ENCODE assay signal across 8 cellular contexts in genomic region chr7:128477336-128477690, GRCh38. TPM values are rescaled to one million over a fixed set of nuclear protein-coding genes. Genes with fewer than 3 reads are reported as not detected.
A peak's percentile ranks its signal among the peaks of the same experiment; 100 is the strongest.
DNase-seq lines count a peak whose midpoint lies in the region; ATAC-seq, FAIRE-seq and TF ChIP-seq lines count a peak whose summit lies in the region.
"Not testable (repeated sequence)": the region's sequence is repeated elsewhere in the genome, so short reads cannot be mapped to it uniquely, and the experiment has no call there.

No MANE protein-coding gene starts in this region.

- H3F3A ChIP-seq in neural progenitor cell (ENCODE audit: low read depth): peaks cover 35% of the 10 kb centered on the region

- intact Hi-C loops in CD8-positive, alpha-beta T cell (cut with DNase I, micrococcal nuclease): loop anchor here (2.0 to 10.0 kb wide), 5 partner anchors 19 to 1085 kb away; partner anchors contain the start of genes CALU (in 1 of the 2), RBM28 (in 1 of the 2) and ZNF800 (in 1 of the 2)
- intact Hi-C loops in endothelial cell of umbilical vein (cut with micrococcal nuclease): loop anchor here (5.0 kb wide), 1 partner anchor 405 kb away; no protein-coding TSS in a partner anchor

- peaks cover 20% of the 10 kb centered on the region for H3K79me2 ChIP-seq in endothelial cell of umbilical vein (ENCODE audit: control insufficient read depth, insufficient read depth, low read length)
- peaks cover 38% of the 10 kb centered on the region for H3K79me2 ChIP-seq in neural progenitor cell (ENCODE audit: low read depth)

- H3K4me1 Mint-ChIP-seq in CD8-positive, alpha-beta T cell (ENCODE audit: low read depth): peaks cover 32% of the 10 kb centered on the region
- H3K4me1 Mint-ChIP-seq in activated naive CD8-positive, alpha-beta T cell treated with anti-CD3 and anti-CD28 coated beads, Interleukin-2, amount 10 ng/mL, durations not matched to agents 7 days and 5 days: peaks cover 15% of the 10 kb centered on the region
- H3K4me1 Mint-ChIP-seq in immature natural killer cell (peaks cover 17 to 35% of the 10 kb centered on the region in 2 donors), neural progenitor cell (peaks cover 17% of the 10 kb centered on the region)

- H3K4me3 ChIP-seq in CD8-positive, alpha-beta T cell (ENCODE audit: low read depth, low read length): peak overlapping the region; percentile 89
- H3K4me3 ChIP-seq in HL-60 (replicated peaks; ENCODE audit: insufficient read depth, low read length) (peak overlapping the region; percentile 77), SK-N-MC (peak overlapping the region; percentile 76), endothelial cell of umbilical vein (replicated peaks in 1 of 3; ENCODE audit: insufficient read depth in 1 of 3, low read depth in 1 of 3, low read length in 3 of 3) (peak overlapping the region; percentile 73 to 94 (median 91)), neural progenitor cell (peak overlapping the region; percentile 89), suprapubic skin (peak overlapping the region; percentile 77)

- H3K4me2 ChIP-seq in endothelial cell of umbilical vein (ENCODE audit: insufficient read depth, low read length) (peak overlapping the region; percentile 95), neural progenitor cell (peak overlapping the region; percentile 85)

- TF ChIP-seq POLR2A in endothelial cell of umbilical vein (IDR thresholded peaks at IDR 0.05; ENCODE audit: low read depth, low read length); suprapubic skin (IDR thresholded peaks at IDR 0.05): not testable (repeated sequence)

- H3K4me1 ChIP-seq in CD8-positive, alpha-beta T cell (ENCODE audit: insufficient read depth, low read length): peaks cover 14% of the 10 kb centered on the region
- H3K4me1 ChIP-seq in endothelial cell of umbilical vein (ENCODE audit: control insufficient read depth, extremely low read depth, insufficient read depth, low read length); neural progenitor cell: not testable (repeated sequence)
- peaks cover 17% of the 10 kb centered on the region for H3K4me1 ChIP-seq in suprapubic skin

- BruUV-seq in endothelial cell of umbilical vein (replicated peaks; lab: Mats Ljungman, UMichigan): not testable (repeated sequence)

- dilution Hi-C loops in endothelial cell of umbilical vein (cut with MboI; ENCODE audit: extremely low pct_ligation_motif_present, low sequenced_read_pairs): not testable (repeated sequence)

- not testable (repeated sequence) for H4K20me1 ChIP-seq in endothelial cell of umbilical vein (replicated peaks; ENCODE audit: control insufficient read depth, extremely low read depth, insufficient read depth, low read length); neural progenitor cell (ENCODE audit: low read depth)

- CTCF ChIA-PET in CD8-positive, alpha-beta T cell (lab: Charles Lee): interaction anchor here (1.5 kb wide), 1 partner anchor 50 kb away, joined by 6 read pairs; no protein-coding TSS in a partner anchor
- CTCF ChIA-PET in endothelial cell of umbilical vein (lab: Charles Lee): interaction anchor here (0.5 kb wide), 1 partner anchor 128 kb away, joined by 3 read pairs; no protein-coding TSS in a partner anchor

- POLR2A ChIA-PET in CD8-positive, alpha-beta T cell (lab: Charles Lee); activated naive CD8-positive, alpha-beta T cell treated with anti-CD3 and anti-CD28 coated beads, Interleukin-2, amount 10 ng/mL, durations not matched to agents 7 days and 5 days (lab: Charles Lee); endothelial cell of umbilical vein (lab: Charles Lee): not testable (repeated sequence)

- DNase-seq in CD8-positive, alpha-beta T cell; HL-60 (ENCODE audit: low read depth in 1 of 2, low spot score in 1 of 2); SK-N-MC (ENCODE audit: low read depth, low spot score); activated naive CD8-positive, alpha-beta T cell treated with anti-CD3 and anti-CD28 coated beads, Interleukin-2, amount 10 ng/mL, durations not matched to agents 7 days and 5 days; endothelial cell of umbilical vein (ENCODE audit: low read depth, low spot score); immature natural killer cell; neural progenitor cell (ENCODE audit: low spot score); suprapubic skin (ENCODE audit: low spot score in 2 of 2): not testable (repeated sequence)

- H3K9ac ChIP-seq in SK-N-MC (ENCODE audit: insufficient read length) (peak overlapping the region; percentile 94), endothelial cell of umbilical vein (replicated peaks; ENCODE audit: extremely low read depth, insufficient read depth, low read length) (peak overlapping the region; percentile 83), neural progenitor cell (peak overlapping the region; percentile 94)

- peak overlapping the region; percentile 71 for H3K27ac ChIP-seq in CD8-positive, alpha-beta T cell (ENCODE audit: low read depth, low read length)
- H3K27ac ChIP-seq in HL-60 (replicated peaks): peak overlapping the region; percentile 85
- H3K27ac ChIP-seq in SK-N-MC: not testable (repeated sequence)
- peak overlapping the region; percentile 85 for H3K27ac ChIP-seq in endothelial cell of umbilical vein (ENCODE audit: insufficient read depth, low read depth, low read length)
- H3K27ac ChIP-seq in neural progenitor cell: peak overlapping the region; percentile 96
- H3K27ac ChIP-seq in suprapubic skin: peak overlapping the region; percentile 86

- H3K36me3 Mint-ChIP-seq in CD8-positive, alpha-beta T cell: peaks cover 32% of the 10 kb centered on the region
- H3K36me3 Mint-ChIP-seq in activated naive CD8-positive, alpha-beta T cell treated with anti-CD3 and anti-CD28 coated beads, Interleukin-2, amount 10 ng/mL, durations not matched to agents 7 days and 5 days; immature natural killer cell: not testable (repeated sequence)
- peaks cover 12% of the 10 kb centered on the region for H3K36me3 Mint-ChIP-seq in neural progenitor cell

- peak overlapping the region; percentile 95 for H3K27ac Mint-ChIP-seq in CD8-positive, alpha-beta T cell
- H3K27ac Mint-ChIP-seq in activated naive CD8-positive, alpha-beta T cell treated with anti-CD3 and anti-CD28 coated beads, Interleukin-2, amount 10 ng/mL, durations not matched to agents 7 days and 5 days: peak overlapping the region; percentile 92
- H3K27ac Mint-ChIP-seq in immature natural killer cell (peak overlapping the region; percentile 89 to 98 (median 94)), neural progenitor cell (peak overlapping the region; percentile 94)

- H3K9me3 ChIP-seq in CD8-positive, alpha-beta T cell (ENCODE audit: low read length); SK-N-MC (ENCODE audit: low read depth, low read length); endothelial cell of umbilical vein (replicated peaks; ENCODE audit: control insufficient read depth, insufficient read depth, low read length); neural progenitor cell (ENCODE audit: low read depth); suprapubic skin: not testable (repeated sequence)

- H2AFZ ChIP-seq in endothelial cell of umbilical vein (ENCODE audit: low read depth, low read length): peak overlapping the region; percentile 94
- not testable (repeated sequence) for H2AFZ ChIP-seq in neural progenitor cell (replicated peaks)

- not testable (repeated sequence) for TF ChIP-seq CTCF in CD8-positive, alpha-beta T cell (IDR thresholded peaks at IDR 0.05); HL-60 (IDR thresholded peaks at IDR 0.05; ENCODE audit: insufficient read depth, low read length); endothelial cell of umbilical vein (IDR thresholded peaks at IDR 0.05; ENCODE audit: extremely low read depth in 1 of 2, insufficient read depth in 1 of 2, low read depth in 1 of 2, low read length in 2 of 2); neural progenitor cell (IDR thresholded peaks at IDR 0.05); suprapubic skin (IDR thresholded peaks at IDR 0.05)

- not testable (repeated sequence) for FAIRE-seq in endothelial cell of umbilical vein (lab: Jason Lieb, UNC)

- ATAC-seq in CD8-positive, alpha-beta T cell; activated naive CD8-positive, alpha-beta T cell treated with anti-CD3 and anti-CD28 coated beads, Interleukin-2, amount 10 ng/mL, durations not matched to agents 7 days and 5 days (ENCODE audit: low read depth): not testable (repeated sequence)

- H3K4me3 Mint-ChIP-seq in CD8-positive, alpha-beta T cell: peak overlapping the region; percentile 98
- peak overlapping the region; percentile 92 for H3K4me3 Mint-ChIP-seq in activated naive CD8-positive, alpha-beta T cell treated with anti-CD3 and anti-CD28 coated beads, Interleukin-2, amount 10 ng/mL, durations not matched to agents 7 days and 5 days
- peak overlapping the region; percentile 95 to 97 (median 96) for H3K4me3 Mint-ChIP-seq in immature natural killer cell
- H3K4me3 Mint-ChIP-seq in neural progenitor cell: peak overlapping the region; percentile 98

- not testable (repeated sequence) for H3K9me1 ChIP-seq in endothelial cell of umbilical vein (replicated peaks; ENCODE audit: control insufficient read depth, extremely low read depth, insufficient read depth, low read length)

- TF ChIP-seq EP300 in suprapubic skin (IDR thresholded peaks at IDR 0.05): not testable (repeated sequence)

- H3K36me3 ChIP-seq in CD8-positive, alpha-beta T cell (ENCODE audit: insufficient read depth, low read length); endothelial cell of umbilical vein (ENCODE audit: control insufficient read depth in 2 of 2, extremely low read depth in 1 of 2, insufficient read depth in 2 of 2, low read length in 2 of 2); neural progenitor cell: not testable (repeated sequence)
- H3K36me3 ChIP-seq in SK-N-MC (ENCODE audit: insufficient read depth, low read length): peaks cover 15% of the 10 kb centered on the region; the same call in 1 of the 2 replicates
- peaks cover 14% of the 10 kb centered on the region for H3K36me3 ChIP-seq in suprapubic skin

- not testable (repeated sequence) for H3K27me3 Mint-ChIP-seq in CD8-positive, alpha-beta T cell (ENCODE audit: low read depth); activated naive CD8-positive, alpha-beta T cell treated with anti-CD3 and anti-CD28 coated beads, Interleukin-2, amount 10 ng/mL, durations not matched to agents 7 days and 5 days; immature natural killer cell (ENCODE audit: low read depth in 3 of 3); neural progenitor cell (ENCODE audit: insufficient read depth, low read depth)

- WGBS in suprapubic skin: 4% methylated on average over 4 of the region's 4 CpGs

- not testable (repeated sequence) for H3K9me3 Mint-ChIP-seq in CD8-positive, alpha-beta T cell; activated naive CD8-positive, alpha-beta T cell treated with anti-CD3 and anti-CD28 coated beads, Interleukin-2, amount 10 ng/mL, durations not matched to agents 7 days and 5 days; immature natural killer cell; neural progenitor cell

- H3K27me3 ChIP-seq in CD8-positive, alpha-beta T cell (ENCODE audit: insufficient read depth, low read length); HL-60 (ENCODE audit: insufficient read depth, poor library complexity, severe bottlenecking); endothelial cell of umbilical vein (ENCODE audit: control insufficient read depth in 2 of 2, insufficient read depth in 2 of 2, low read length in 2 of 2); neural progenitor cell; suprapubic skin: not testable (repeated sequence)

RNA-seq across cellular contexts. Expression of gene METTL2B, which starts 0.8 kb away (rescaled TPM):
- 10 to 100 TPM; 11.6 to 11.9 TPM for total RNA-seq in CD8-positive, alpha-beta T cell
- 10 to 100 TPM; 26.7 to 27.8 TPM for total RNA-seq in activated naive CD8-positive, alpha-beta T cell treated with anti-CD3 and anti-CD28 coated beads, Interleukin-2, amount 10 ng/mL, durations not matched to agents 7 days and 5 days
- total RNA-seq in endothelial cell of umbilical vein: 30.0 and 35.6 TPM in 2 replicates
- polyA plus RNA-seq in endothelial cell of umbilical vein: 14.2 and 15.9 TPM in 2 replicates
- polyA plus RNA-seq in endothelial cell of umbilical vein (2011; cell fraction: cytosol; rRNA removed): 15.4 and 16.4 TPM in 2 replicates
- 22.3 and 22.6 TPM in 2 replicates for polyA plus RNA-seq in endothelial cell of umbilical vein (2011; cell fraction: nucleus; rRNA removed)
- 19.3 and 22.0 TPM in 2 replicates for polyA plus RNA-seq in endothelial cell of umbilical vein (2012)
- polyA minus RNA-seq in endothelial cell of umbilical vein: 27.6 and 28.9 TPM in 2 replicates
- 31.9 TPM for polyA minus RNA-seq in endothelial cell of umbilical vein (2011; cell fraction: cytosol; rRNA and poly(A)+ RNA removed)
- 36.0 and 38.5 TPM in 2 replicates for polyA minus RNA-seq in endothelial cell of umbilical vein (2011; cell fraction: nucleus; rRNA and poly(A)+ RNA removed)
- 10 to 100 TPM in 2 of 3 donors, 1 to 10 TPM in 1; 2.8 to 24.9 (median 11.9) TPM for polyA plus RNA-seq in immature natural killer cell
- 43.1 and 50.1 TPM in 2 replicates for total RNA-seq in neural progenitor cell (ENCODE audit: low replicate concordance)
- total RNA-seq in suprapubic skin: 10 to 100 TPM; 21.2 to 26.4 (median 22.7) TPM

RNA-seq across cellular contexts. Expression of gene HILPDA, which starts 21.6 kb away (rescaled TPM):
- 1 to 10 TPM; 1.3 to 2.0 TPM for total RNA-seq in CD8-positive, alpha-beta T cell
- total RNA-seq in activated naive CD8-positive, alpha-beta T cell treated with anti-CD3 and anti-CD28 coated beads, Interleukin-2, amount 10 ng/mL, durations not matched to agents 7 days and 5 days: 10 to 100 TPM; 27.8 to 28.4 TPM
- 14.1 and 14.4 TPM in 2 replicates for total RNA-seq in endothelial cell of umbilical vein
- polyA plus RNA-seq in endothelial cell of umbilical vein: 18.8 and 21.7 TPM in 2 replicates
- polyA plus RNA-seq in endothelial cell of umbilical vein (2011; cell fraction: cytosol; rRNA removed): 16.9 and 17.7 TPM in 2 replicates
- polyA plus RNA-seq in endothelial cell of umbilical vein (2011; cell fraction: nucleus; rRNA removed): 14.6 and 16.2 TPM in 2 replicates
- polyA plus RNA-seq in endothelial cell of umbilical vein (2012): 8.3 and 12.2 TPM in 2 replicates
- polyA minus RNA-seq in endothelial cell of umbilical vein: 12.3 and 12.7 TPM in 2 replicates
- 12.8 TPM for polyA minus RNA-seq in endothelial cell of umbilical vein (2011; cell fraction: cytosol; rRNA and poly(A)+ RNA removed)
- polyA minus RNA-seq in endothelial cell of umbilical vein (2011; cell fraction: nucleus; rRNA and poly(A)+ RNA removed): 6.7 and 15.3 TPM in 2 replicates
- 1 to 10 TPM; 5.7 to 6.5 (median 6.0) TPM for polyA plus RNA-seq in immature natural killer cell
- 53.9 and 70.1 TPM in 2 replicates for total RNA-seq in neural progenitor cell (ENCODE audit: low replicate concordance)
- total RNA-seq in suprapubic skin: 10 to 100 TPM; 16.0 to 35.8 (median 32.8) TPM
